In the genomic region with DNA sequence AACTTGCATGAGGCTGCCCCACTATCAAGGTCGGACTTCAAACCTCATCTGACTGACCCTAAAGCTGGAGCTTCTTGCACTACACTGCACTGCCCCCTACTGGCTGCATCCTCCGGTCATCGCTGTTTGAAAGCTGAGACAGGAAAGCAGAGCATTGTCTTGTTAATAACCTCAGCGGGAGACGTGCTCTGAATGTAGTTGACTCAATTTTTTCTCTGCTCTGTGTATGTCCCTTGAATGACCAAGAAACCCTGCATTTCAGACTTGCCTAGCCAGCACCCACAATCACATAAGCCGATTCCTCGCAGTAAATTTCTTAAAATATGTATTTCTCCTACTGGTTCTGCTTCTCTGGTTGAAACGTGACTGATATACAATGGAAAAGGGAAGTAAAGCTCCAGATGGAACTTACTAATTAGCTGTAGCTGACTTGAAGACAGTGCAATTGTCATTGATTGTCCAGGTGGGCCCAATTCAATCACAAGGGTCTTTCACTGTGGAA, we compare ENCODE assay signal across 8 cellular contexts.
DNase-seq lines count a peak whose midpoint lies in the region; ATAC-seq and TF ChIP-seq lines count a peak whose summit lies in the region.

No MANE protein-coding gene starts in this region.

- H3K27ac ChIP-seq in caudate nucleus (ENCODE audit: low read depth, low read length), result no peak overlapping the region

- ATAC-seq in GM18867 (IDR thresholded peaks at IDR 0.05; ENCODE audit: unreplicated experiment) (peak; percentile 86), HG03139 (IDR thresholded peaks at IDR 0.05; ENCODE audit: unreplicated experiment) (peak; percentile 79)

- H3K4me3 ChIP-seq in WI38 (ENCODE audit: low read depth, low read length), result no peak overlapping the region

- DNase-seq in AG08395 (ENCODE audit: low spot score) (peak; percentile 72), NCI-H2196 (lab: John Stamatoyannopoulos, UW; ENCODE audit: unreplicated experiment) (peak; percentile 90), caudate nucleus (lab: John Stamatoyannopoulos, UW) (peak in 58 of 61 donors; percentile 6 to 86 (median 66)), islet precursor cell (peak; percentile 95)
- peak; percentile 78 for DNase-seq in stimulated activated CD4-positive, alpha-beta T cell treated with anti-CD3 and anti-CD28 coated beads, Interleukin-1b, Interleukin-23, amount 100 ng/mL, for 48 hours

- TF ChIP-seq CTCF in WI38 (IDR thresholded peaks at IDR 0.05; ENCODE audit: low read depth, low read length), result peak; percentile 86
